8 cellular contexts compared by ENCODE assay signal in the genomic region with DNA sequence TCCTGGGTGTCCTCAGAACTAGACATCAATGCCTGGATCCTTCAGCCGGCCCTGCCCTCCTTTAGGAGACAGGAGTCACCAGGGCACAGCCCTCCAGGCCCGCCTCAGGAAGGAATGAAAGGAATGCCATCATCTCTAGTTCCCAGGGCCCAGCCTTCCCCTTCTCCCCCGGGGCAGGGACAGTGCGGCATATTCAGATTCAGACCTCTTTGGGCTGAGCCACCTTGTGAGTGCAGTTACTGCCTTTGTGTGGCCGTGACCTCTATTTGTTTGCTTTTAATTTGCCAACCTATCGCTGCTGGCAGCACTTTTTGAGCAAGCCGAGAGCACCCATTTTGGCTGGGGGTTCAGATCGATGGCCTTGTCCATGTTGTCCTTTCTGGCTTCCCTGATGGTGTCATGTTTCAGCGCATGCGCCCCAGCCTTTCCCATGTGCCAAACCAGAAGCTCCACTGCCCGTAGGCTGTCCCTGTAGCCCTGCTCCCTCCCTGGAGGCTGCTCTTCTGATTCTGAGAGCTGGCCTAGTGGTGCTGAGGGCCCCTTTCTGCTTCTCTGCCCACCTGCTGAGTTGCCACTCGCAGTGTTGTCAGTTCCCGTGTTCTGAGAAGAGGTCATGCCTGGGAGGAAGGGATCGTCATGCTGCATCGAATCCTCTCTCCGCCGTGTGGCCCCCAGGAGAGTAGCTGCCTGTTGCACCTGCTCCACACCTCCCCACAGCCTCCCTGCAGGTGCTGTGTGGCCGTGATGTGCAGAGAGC. TPM values are rescaled to one million over a fixed set of nuclear protein-coding genes. Genes with fewer than 3 reads are reported as not detected.
A peak's percentile ranks its signal among the peaks of the same experiment; 100 is the strongest.
DNase-seq lines count a peak whose midpoint lies in the region; TF ChIP-seq lines count a peak whose summit lies in the region.

No MANE protein-coding gene starts in this region.

- TF ChIP-seq CTCF in fibroblast of the aortic adventitia (IDR thresholded peaks at IDR 0.05; ENCODE audit: insufficient read depth, low read length) (no peak), parathyroid adenoma (IDR thresholded peaks at IDR 0.05) (no peak)

- no peak overlapping the region for H3K9ac ChIP-seq in parathyroid adenoma

- H3K27me3 ChIP-seq in parathyroid adenoma (ENCODE audit: control insufficient read depth, insufficient read depth, low read length) (no peaks in the 10 kb centered on the region), MG63 (no peaks in the 10 kb centered on the region)

- DNase-seq in ELF-1 (ENCODE audit: low read depth, low spot score) (peak; percentile 95), NCI-H345 treated with DMSO at 0.1 percent for 48 hours (lab: John Stamatoyannopoulos, UW; ENCODE audit: unreplicated experiment) (peak; percentile 97), fibroblast of the aortic adventitia (ENCODE audit: low read depth) (peak; percentile 37), MG63 (no peak), mesenteric fat pad (ENCODE audit: low spot score) (no peak)
- DNase-seq in stimulated activated CD8-positive, alpha-beta memory T cell treated with anti-CD3 and anti-CD28 coated beads, Interleukin-4, amount 100 ng/mL, for 48 hours = no peak
- no peak for DNase-seq in activated CD4-positive, alpha-beta T cell treated with anti-CD3 and anti-CD28 coated beads for 4 hours

- no peak overlapping the region for H3K4me3 ChIP-seq in fibroblast of the aortic adventitia (ENCODE audit: low read depth, low read length)
- no peak overlapping the region for H3K4me3 ChIP-seq in parathyroid adenoma (ENCODE audit: low read depth, low read length)
- no peak overlapping the region for H3K4me3 ChIP-seq in MG63

- H3K9me3 ChIP-seq in parathyroid adenoma (ENCODE audit: control insufficient read depth, low read length) (no peaks in the 10 kb centered on the region), MG63 (no peaks in the 10 kb centered on the region)

- H3K79me2 ChIP-seq in parathyroid adenoma = no peaks in the 10 kb centered on the region

- peak overlapping the region; percentile 81 for H2AFZ ChIP-seq in parathyroid adenoma

- peak overlapping the region; percentile 90 for H3K27ac ChIP-seq in parathyroid adenoma

- H3K4me2 ChIP-seq in parathyroid adenoma (ENCODE audit: low read length) = peak overlapping the region; percentile 26

- no peaks in the 10 kb centered on the region for H3K36me3 ChIP-seq in parathyroid adenoma (ENCODE audit: control insufficient read depth, insufficient read depth, low read length)
- H3K36me3 ChIP-seq in MG63 = peaks cover 8% of the 10 kb centered on the region

- peaks cover 15% of the 10 kb centered on the region for H3K4me1 ChIP-seq in parathyroid adenoma

RNA-seq across cellular contexts. Expression of gene ANKRD23, which starts 10.9 kb away (rescaled TPM):
- total RNA-seq in fibroblast of the aortic adventitia (ENCODE audit: low replicate concordance) (2.3 and 6.0 TPM in 2 replicates), mesenteric fat pad (2.8 TPM)
- 1.7 and 8.3 TPM in 2 replicates for total RNA-seq in MG63 (2014; rRNA removed; shearing (Covaris generic); ENCODE audit: low replicate concordance)

RNA-seq across cellular contexts. Expression of gene CNNM3, which starts 16.9 kb away (rescaled TPM):
- 2.2 and 6.9 TPM in 2 replicates for total RNA-seq in fibroblast of the aortic adventitia (ENCODE audit: low replicate concordance)
- total RNA-seq in MG63 (2014; rRNA removed; shearing (Covaris generic); ENCODE audit: low replicate concordance) = 7.1 and 8.5 TPM in 2 replicates
- total RNA-seq in mesenteric fat pad = 9.0 TPM

RNA-seq across cellular contexts. Expression of gene ANKRD39, which starts 24.9 kb away (rescaled TPM):
- 4.0 and 6.1 TPM in 2 replicates for total RNA-seq in fibroblast of the aortic adventitia (ENCODE audit: low replicate concordance)
- 9.2 and 14.1 TPM in 2 replicates for total RNA-seq in MG63 (2014; rRNA removed; shearing (Covaris generic); ENCODE audit: low replicate concordance)
- total RNA-seq in mesenteric fat pad = 10.4 TPM

RNA-seq across cellular contexts. Expression of gene SEMA4C, which starts 37.0 kb away (rescaled TPM):
- total RNA-seq in fibroblast of the aortic adventitia (ENCODE audit: low replicate concordance) = 15.4 and 20.4 TPM in 2 replicates
- total RNA-seq in MG63 (2014; rRNA removed; shearing (Covaris generic); ENCODE audit: low replicate concordance) = 12.6 and 16.2 TPM in 2 replicates
- total RNA-seq in mesenteric fat pad = 25.9 TPM

Comparison
In these comparisons a context has a peak if more than half of its experiments do, and no peak if none do; other contexts are left out.
1. DNase-seq: peak in ELF-1 (single experiment), NCI-H345 treated with DMSO at 0.1 percent for 48 hours (single experiment) and fibroblast of the aortic adventitia (single experiment); none in MG63 (single experiment), stimulated activated CD8-positive, alpha-beta memory T cell treated with anti-CD3 and anti-CD28 coated beads, Interleukin-4, amount 100 ng/mL, for 48 hours (single experiment), mesenteric fat pad (single experiment) and activated CD4-positive, alpha-beta T cell treated with anti-CD3 and anti-CD28 coated beads for 4 hours (0 of 2).